In the genomic region with DNA sequence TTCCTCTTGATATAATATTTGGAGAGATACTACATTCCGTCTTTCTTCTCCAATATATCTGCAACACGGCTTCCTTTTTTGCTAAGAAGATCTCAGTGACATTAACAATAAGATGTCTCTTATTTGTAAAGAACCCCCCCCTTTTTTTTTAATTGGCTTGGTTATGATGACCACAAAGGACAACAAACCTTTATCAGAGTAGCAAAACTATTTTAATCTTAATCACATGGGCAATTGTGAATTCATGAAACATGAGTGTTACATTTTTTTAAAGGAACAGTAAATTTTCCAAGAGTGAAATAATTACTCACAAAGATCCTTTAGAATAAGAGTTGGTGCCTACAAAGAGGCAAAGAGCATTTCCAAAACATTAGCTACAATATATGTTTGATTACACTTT, we compare ENCODE assay signal across 23 cellular contexts.
DNase-seq lines count a peak whose midpoint lies in the region; TF ChIP-seq lines count a peak whose summit lies in the region.
"Had no signal": no experiment of that assay in that cellular context is flagged by ENCODE, and none has a peak within 500 bp of the region (broad histone marks: within the 10 kb centered on the region; RNA-seq: fewer than 3 reads in every experiment).

No MANE protein-coding gene starts in this region.

- H3K27ac ChIP-seq in CD8-positive, alpha-beta memory T cell (ENCODE audit: low read depth, low read length) = no peak overlapping the region
- H3K27ac ChIP-seq: BLaER1 had no signal

- TF ChIP-seq CTCF in retinal pigment epithelial cell (conservative IDR thresholded peaks at IDR 0.05; ENCODE audit: low read depth, low read length) = no peak

- no peak overlapping the region for H3K4me3 Mint-ChIP-seq in CD8-positive, alpha-beta memory T cell
- H3K4me3 Mint-ChIP-seq in T-helper 2 cell treated with Interferon-gamma antibody and Interleukin-4, amounts not matched to agents 5 μg/mL and 100 μg/mL, for 36 hours = no peak overlapping the region
- H3K4me3 Mint-ChIP-seq: CD14-positive monocyte; CD4-positive, alpha-beta memory T cell; CD4-positive, CD25-positive, alpha-beta regulatory T cell had no signal

- H3K4me3 ChIP-seq in retinal pigment epithelial cell (ENCODE audit: low read length) = no peak overlapping the region
- no peak overlapping the region for H3K4me3 ChIP-seq in CD8-positive, alpha-beta memory T cell (ENCODE audit: low read length)
- H3K4me3 ChIP-seq: BLaER1, GM12878 had no signal

- POLR2A ChIA-PET in CD8-positive, alpha-beta memory T cell (lab: Charles Lee) = no interaction called here

- in situ Hi-C loops in SK-MEL-5 (cut with HindIII; ENCODE audit: low pct_unique_long_range_greater_than_20kb, low sequenced_read_pairs) = no loop called here

- H3K9me3 ChIP-seq in CD8-positive, alpha-beta memory T cell (ENCODE audit: low read length) = no peaks in the 10 kb centered on the region
- H3K9me3 ChIP-seq: BE2C, BLaER1 had no signal

- no peak overlapping the region for H3K27ac Mint-ChIP-seq in CD8-positive, alpha-beta memory T cell
- no peak overlapping the region for H3K27ac Mint-ChIP-seq in T-helper 2 cell treated with Interferon-gamma antibody and Interleukin-4, amounts not matched to agents 5 μg/mL and 100 μg/mL, for 36 hours
- H3K27ac Mint-ChIP-seq: CD14-positive monocyte; CD4-positive, CD25-positive, alpha-beta regulatory T cell had no signal

- H3K36me3 ChIP-seq in CD8-positive, alpha-beta memory T cell (ENCODE audit: insufficient read depth, low read length) = no peaks in the 10 kb centered on the region
- H3K36me3 ChIP-seq: BE2C, BLaER1 had no signal

- CTCF ChIA-PET in CD8-positive, alpha-beta memory T cell (lab: Charles Lee) = no interaction called here

- H3K27me3 ChIP-seq in CD8-positive, alpha-beta memory T cell (ENCODE audit: insufficient read depth, low read length, poor library complexity, severe bottlenecking) = no peaks in the 10 kb centered on the region
- H3K27me3 ChIP-seq: BE2C, BLaER1 had no signal

- H3K9me3 Mint-ChIP-seq in CD8-positive, alpha-beta memory T cell = peaks cover 0 to 10% (median 2%) of the 10 kb centered on the region in 5 donors
- H3K9me3 Mint-ChIP-seq in T-helper 2 cell treated with Interferon-gamma antibody and Interleukin-4, amounts not matched to agents 5 μg/mL and 100 μg/mL, for 36 hours = no peaks in the 10 kb centered on the region

- H3K36me3 Mint-ChIP-seq in CD8-positive, alpha-beta memory T cell = no peaks in the 10 kb centered on the region
- no peaks in the 10 kb centered on the region for H3K36me3 Mint-ChIP-seq in T-helper 2 cell treated with Interferon-gamma antibody and Interleukin-4, amounts not matched to agents 5 μg/mL and 100 μg/mL, for 36 hours (ENCODE audit: low read depth)
- H3K36me3 Mint-ChIP-seq: CD14-positive monocyte; CD4-positive, alpha-beta memory T cell; CD4-positive, CD25-positive, alpha-beta regulatory T cell had no signal

- no peaks in the 10 kb centered on the region for H3K4me1 Mint-ChIP-seq in CD8-positive, alpha-beta memory T cell
- H3K4me1 Mint-ChIP-seq in T-helper 2 cell treated with Interferon-gamma antibody and Interleukin-4, amounts not matched to agents 5 μg/mL and 100 μg/mL, for 36 hours (ENCODE audit: low read depth) = no peaks in the 10 kb centered on the region
- H3K4me1 Mint-ChIP-seq: CD14-positive monocyte; CD4-positive, alpha-beta memory T cell; CD4-positive, CD25-positive, alpha-beta regulatory T cell had no signal

- H3K4me1 ChIP-seq in CD8-positive, alpha-beta memory T cell (ENCODE audit: insufficient read depth, low read length) = no peaks in the 10 kb centered on the region
- H3K4me1 ChIP-seq: BE2C, BLaER1 had no signal

- no peaks in the 10 kb centered on the region for H3K27me3 Mint-ChIP-seq in CD8-positive, alpha-beta memory T cell
- H3K27me3 Mint-ChIP-seq in T-helper 2 cell treated with Interferon-gamma antibody and Interleukin-4, amounts not matched to agents 5 μg/mL and 100 μg/mL, for 36 hours (ENCODE audit: low read depth) = no peaks in the 10 kb centered on the region
- H3K27me3 Mint-ChIP-seq: CD4-positive, alpha-beta memory T cell; CD4-positive, CD25-positive, alpha-beta regulatory T cell had no signal

- DNase-seq in SK-MEL-5 (ENCODE audit: low read depth, low spot score) = peak; percentile 80
- peak; percentile 81 for DNase-seq in foreskin melanocyte
- DNase-seq in retinal pigment epithelial cell (ENCODE audit: low read depth) = peak; percentile 62
- no peak for DNase-seq in CD8-positive, alpha-beta memory T cell
- DNase-seq in NCI-H446 (lab: John Stamatoyannopoulos, UW) = no peak
- DNase-seq in T-helper 2 cell treated with Interferon-gamma antibody and Interleukin-4, amounts not matched to agents 5 μg/mL and 100 μg/mL, for 36 hours (ENCODE audit: low spot score) = no peak
- DNase-seq: 8988T; ACHN; BE2C; C1 segment of cervical spinal cord; CD4-positive, alpha-beta memory T cell; CD4-positive, CD25-positive, alpha-beta regulatory T cell; COR-L47; DMS 273 treated with DMSO at 0.1 percent for 48 hours; DMS153; DMS53; DMS79; DND-41; EL; GDM1 had no signal

Comparison
In these comparisons a context has a peak if more than half of its experiments do, and no peak if none do; other contexts are left out.
1. DNase-seq: peak in SK-MEL-5 (single experiment), foreskin melanocyte (single experiment) and retinal pigment epithelial cell (single experiment); none in CD8-positive, alpha-beta memory T cell (0 of 5), NCI-H446 (0 of 2) and T-helper 2 cell treated with Interferon-gamma antibody and Interleukin-4, amounts not matched to agents 5 μg/mL and 100 μg/mL, for 36 hours (single experiment).